In genomic region chr12:31403099-31403607, GRCh38 we compare ENCODE assay signal across 8 cellular contexts.
A peak's percentile ranks its signal among the peaks of the same experiment; 100 is the strongest.
DNase-seq lines count a peak whose midpoint lies in the region; ATAC-seq lines count a peak whose summit lies in the region.
"Not testable (repeated sequence)": the region's sequence is repeated elsewhere in the genome, so short reads cannot be mapped to it uniquely, and the experiment has no call there.

No MANE protein-coding gene starts in this region.

- not testable (repeated sequence) for H3K27ac Mint-ChIP-seq in T-helper 2 cell treated with Interferon-gamma antibody and Interleukin-4, amounts not matched to agents 5 μg/mL and 100 μg/mL, for 36 hours

- H3K4me1 ChIP-seq in right cardiac atrium (ENCODE audit: control insufficient read depth, insufficient read depth, low read length): not testable (repeated sequence)

- H3K27ac ChIP-seq in right cardiac atrium (ENCODE audit: low read length): not testable (repeated sequence)

- H3K9me3 ChIP-seq in right cardiac atrium (ENCODE audit: control insufficient read depth, low read length): not testable (repeated sequence)

- H3K9me3 Mint-ChIP-seq in T-helper 2 cell treated with Interferon-gamma antibody and Interleukin-4, amounts not matched to agents 5 μg/mL and 100 μg/mL, for 36 hours: not testable (repeated sequence)

- 16% methylated on average over 7 of the region's 7 CpGs for WGBS in right cardiac atrium

- not testable (repeated sequence) for H3K27me3 ChIP-seq in right cardiac atrium (ENCODE audit: control insufficient read depth, insufficient read depth)

- H3K4me1 Mint-ChIP-seq in T-helper 2 cell treated with Interferon-gamma antibody and Interleukin-4, amounts not matched to agents 5 μg/mL and 100 μg/mL, for 36 hours (ENCODE audit: low read depth): not testable (repeated sequence)

- DNase-seq in AML-193 (lab: John Stamatoyannopoulos, UW) (peak; percentile 68 to 73), NCI-H2081 treated with DMSO at 0.1 percent for 48 hours (lab: John Stamatoyannopoulos, UW) (peak; percentile 57), astrocyte of the hippocampus (ENCODE audit: low read depth, low spot score) (peak; percentile 95), right cardiac atrium (peak in 2 of 3 donors; percentile 24 to 60)
- peak; percentile 36 for DNase-seq in T-helper 2 cell treated with Interferon-gamma antibody and Interleukin-4, amounts not matched to agents 5 μg/mL and 100 μg/mL, for 36 hours (ENCODE audit: low spot score)
- not testable (repeated sequence) for DNase-seq in sciatic nerve (ENCODE audit: low spot score)

- intact Hi-C loops in right cardiac atrium (cut with DNase I) (loop anchor here (1.0 to 10.0 kb wide), 4 partner anchors 229 to 932 kb away; no protein-coding TSS in a partner anchor), sciatic nerve (cut with DNase I) (loop anchor here (2.0 kb wide), 1 partner anchor 232 kb away; no protein-coding TSS in a partner anchor)

- H3K4me3 Mint-ChIP-seq in T-helper 2 cell treated with Interferon-gamma antibody and Interleukin-4, amounts not matched to agents 5 μg/mL and 100 μg/mL, for 36 hours: not testable (repeated sequence)

- H3K27me3 Mint-ChIP-seq in T-helper 2 cell treated with Interferon-gamma antibody and Interleukin-4, amounts not matched to agents 5 μg/mL and 100 μg/mL, for 36 hours (ENCODE audit: low read depth): not testable (repeated sequence)

- H3K36me3 Mint-ChIP-seq in T-helper 2 cell treated with Interferon-gamma antibody and Interleukin-4, amounts not matched to agents 5 μg/mL and 100 μg/mL, for 36 hours (ENCODE audit: low read depth): not testable (repeated sequence)

- H3K4me3 ChIP-seq in right cardiac atrium (ENCODE audit: low read length): not testable (repeated sequence)

- ATAC-seq in GM18909 (IDR thresholded peaks at IDR 0.05; ENCODE audit: poor library complexity, unreplicated experiment): peak; percentile 81
- peak; percentile 87 for ATAC-seq in HG03097 (IDR thresholded peaks at IDR 0.05; ENCODE audit: low FRiP score, unreplicated experiment)
- peak; percentile 96 to 97 for ATAC-seq in right cardiac atrium
- ATAC-seq in sciatic nerve: peak; percentile 97
